ENCODE assay signal across 15 cellular contexts in the genomic region with DNA sequence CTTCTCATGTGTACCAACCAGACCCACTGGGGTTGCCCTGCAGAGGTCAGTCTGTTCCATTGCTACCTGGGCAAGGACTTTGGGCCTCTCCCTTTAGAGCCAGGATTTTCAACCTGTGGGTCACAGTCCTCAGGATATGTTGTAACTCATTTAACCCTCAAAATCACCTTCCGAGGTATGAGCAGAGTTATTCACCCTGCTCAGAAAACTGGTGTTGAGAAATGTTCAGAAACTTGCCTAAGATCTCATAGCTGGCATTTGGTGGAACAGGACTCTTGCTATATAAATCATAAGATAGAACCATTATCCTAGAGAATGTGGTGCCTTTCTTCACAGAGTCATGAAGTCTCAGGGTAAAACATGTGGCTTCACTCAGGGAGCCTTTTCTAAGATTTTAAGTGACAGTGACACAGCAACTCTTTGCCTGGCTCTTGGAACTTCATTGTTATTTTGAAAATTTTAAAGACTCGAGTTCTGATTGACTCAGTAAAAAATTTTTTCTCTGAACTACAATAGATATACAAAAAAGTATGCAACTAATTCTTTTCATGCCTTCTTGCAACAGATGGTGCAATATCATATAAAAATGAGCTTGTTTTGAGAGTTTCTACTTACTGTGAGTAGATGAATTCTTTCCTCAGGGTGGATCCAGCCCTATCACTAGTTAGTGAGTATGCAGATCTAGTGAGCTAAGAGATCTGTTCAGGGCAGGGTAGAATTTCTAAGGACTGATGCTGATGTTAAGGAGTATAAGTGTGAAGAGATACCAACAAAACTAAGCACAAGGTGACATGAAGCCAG. TPM values are rescaled to one million over a fixed set of nuclear protein-coding genes. Genes with fewer than 3 reads are reported as not detected.
A peak's percentile ranks its signal among the peaks of the same experiment; 100 is the strongest.
DNase-seq lines count a peak whose midpoint lies in the region; ATAC-seq and TF ChIP-seq lines count a peak whose summit lies in the region.
"Had no signal": no experiment of that assay in that cellular context is flagged by ENCODE, and none has a peak within 500 bp of the region (broad histone marks: within the 10 kb centered on the region; RNA-seq: fewer than 3 reads in every experiment).

No MANE protein-coding gene starts in this region.

- intact Hi-C loops in left ventricle myocardium superior (cut with micrococcal nuclease): no loop called here
- intact Hi-C loops in vagina (cut with DNase I): no loop called here

- H3K9me3 ChIP-seq in right atrium auricular region (no peaks in the 10 kb centered on the region), liver (ENCODE audit: control insufficient read depth in 4 of 4, low read length in 3 of 4) (no peaks in the 10 kb centered on the region), vagina (no peaks in the 10 kb centered on the region)
- H3K9me3 ChIP-seq: ovary, thyroid gland had no signal

- TF ChIP-seq POLR2A in vagina (IDR thresholded peaks at IDR 0.05): no peak

- no peak overlapping the region for H3K9ac ChIP-seq in liver (ENCODE audit: low read depth in 1 of 2, low read length in 2 of 2)

- TF ChIP-seq RAD21 in liver (IDR thresholded peaks at IDR 0.05): peak; percentile 73 to 75

- peak; percentile 51 for ATAC-seq in left ventricle myocardium superior
- no peak for ATAC-seq in HG03135 (IDR thresholded peaks at IDR 0.05; ENCODE audit: unreplicated experiment)
- no peak for ATAC-seq in HG02642 (IDR thresholded peaks at IDR 0.05; ENCODE audit: poor library complexity, unreplicated experiment)

- TF ChIP-seq CTCF in right atrium auricular region (IDR thresholded peaks at IDR 0.05): no peak
- TF ChIP-seq CTCF in liver (IDR thresholded peaks at IDR 0.05; ENCODE audit: low read depth, low read length, missing input control): no peak
- no peak for TF ChIP-seq CTCF in vagina (IDR thresholded peaks at IDR 0.05)

- H3K27me3 ChIP-seq in right atrium auricular region (no peaks in the 10 kb centered on the region), liver (ENCODE audit: control insufficient read depth in 4 of 4, insufficient read depth in 4 of 4, low read length in 3 of 4) (no peaks in the 10 kb centered on the region), vagina (no peaks in the 10 kb centered on the region)
- H3K27me3 ChIP-seq: dorsolateral prefrontal cortex, ovary, thyroid gland had no signal

- no peak overlapping the region for H3K27ac ChIP-seq in right atrium auricular region
- peak overlapping the region; percentile 66 to 70 for H3K27ac ChIP-seq in liver (ENCODE audit: low read depth in 1 of 2, low read length in 2 of 2)
- H3K27ac ChIP-seq in vagina: peak overlapping the region; percentile 49
- H3K27ac ChIP-seq: dorsolateral prefrontal cortex, ovary, thyroid gland, WERI-Rb-1 had no signal

- WGBS in liver: 59% methylated on average over 2 of the region's 2 CpGs

- peaks cover 11% of the 10 kb centered on the region for H3K36me3 ChIP-seq in right atrium auricular region
- H3K36me3 ChIP-seq in liver (ENCODE audit: control insufficient read depth in 4 of 4, insufficient read depth in 3 of 4, low read depth in 1 of 4, low read length in 3 of 4): peaks cover 0 to 3% (median under 1%) of the 10 kb centered on the region in 4 donors
- peaks cover 0 to 14% of the 10 kb centered on the region in 2 donors for H3K36me3 ChIP-seq in vagina
- H3K36me3 ChIP-seq: ovary, WERI-Rb-1 had no signal

- H3K4me3 ChIP-seq in right atrium auricular region (no peak overlapping the region), liver (ENCODE audit: low read depth in 1 of 3, low read length in 3 of 3) (no peak overlapping the region), vagina (no peak overlapping the region)
- H3K4me3 ChIP-seq: dorsolateral prefrontal cortex, ovary, thyroid gland had no signal

- peaks cover 0 to 19% of the 10 kb centered on the region in 2 donors for H3K4me1 ChIP-seq in right atrium auricular region
- peaks cover 0 to 6% (median 5%) of the 10 kb centered on the region in 4 donors for H3K4me1 ChIP-seq in liver (ENCODE audit: control insufficient read depth in 4 of 4, insufficient read depth in 4 of 4, low read length in 3 of 4)
- peaks cover 24% of the 10 kb centered on the region for H3K4me1 ChIP-seq in vagina
- H3K4me1 ChIP-seq: thyroid gland had no signal

- DNase-seq in left ventricle myocardium superior: no peak
- DNase-seq in right atrium auricular region (ENCODE audit: low spot score): no peak
- DNase-seq in dedifferentiated amniotic fluid mesenchymal stem cell (ENCODE audit: extremely low spot score): peak; percentile 84
- DNase-seq in vagina (ENCODE audit: extremely low spot score in 2 of 2): no peak
- DNase-seq in globus pallidus (ENCODE audit: low spot score): no peak
- DNase-seq: ACHN; activated naive CD8-positive, alpha-beta T cell treated with anti-CD3 and anti-CD28 coated beads for 36 hours; DMS 273 treated with DMSO at 0.1 percent for 48 hours; dorsolateral prefrontal cortex; ovary; thyroid gland; WERI-Rb-1 had no signal

TF ChIP-seq in liver, 16 proteins besides CTCF, POLR2A, EP300 and RAD21:
- peak; percentile 51 for TF ChIP-seq FOXA2 (IDR thresholded peaks at IDR 0.05)
- no peak for TF ChIP-seq TAF1 (conservative IDR thresholded peaks at IDR 0.05)
- TF ChIP-seq YY1 (IDR thresholded peaks at IDR 0.05): peak; percentile 80
- TF ChIP-seq, protein P1, sequence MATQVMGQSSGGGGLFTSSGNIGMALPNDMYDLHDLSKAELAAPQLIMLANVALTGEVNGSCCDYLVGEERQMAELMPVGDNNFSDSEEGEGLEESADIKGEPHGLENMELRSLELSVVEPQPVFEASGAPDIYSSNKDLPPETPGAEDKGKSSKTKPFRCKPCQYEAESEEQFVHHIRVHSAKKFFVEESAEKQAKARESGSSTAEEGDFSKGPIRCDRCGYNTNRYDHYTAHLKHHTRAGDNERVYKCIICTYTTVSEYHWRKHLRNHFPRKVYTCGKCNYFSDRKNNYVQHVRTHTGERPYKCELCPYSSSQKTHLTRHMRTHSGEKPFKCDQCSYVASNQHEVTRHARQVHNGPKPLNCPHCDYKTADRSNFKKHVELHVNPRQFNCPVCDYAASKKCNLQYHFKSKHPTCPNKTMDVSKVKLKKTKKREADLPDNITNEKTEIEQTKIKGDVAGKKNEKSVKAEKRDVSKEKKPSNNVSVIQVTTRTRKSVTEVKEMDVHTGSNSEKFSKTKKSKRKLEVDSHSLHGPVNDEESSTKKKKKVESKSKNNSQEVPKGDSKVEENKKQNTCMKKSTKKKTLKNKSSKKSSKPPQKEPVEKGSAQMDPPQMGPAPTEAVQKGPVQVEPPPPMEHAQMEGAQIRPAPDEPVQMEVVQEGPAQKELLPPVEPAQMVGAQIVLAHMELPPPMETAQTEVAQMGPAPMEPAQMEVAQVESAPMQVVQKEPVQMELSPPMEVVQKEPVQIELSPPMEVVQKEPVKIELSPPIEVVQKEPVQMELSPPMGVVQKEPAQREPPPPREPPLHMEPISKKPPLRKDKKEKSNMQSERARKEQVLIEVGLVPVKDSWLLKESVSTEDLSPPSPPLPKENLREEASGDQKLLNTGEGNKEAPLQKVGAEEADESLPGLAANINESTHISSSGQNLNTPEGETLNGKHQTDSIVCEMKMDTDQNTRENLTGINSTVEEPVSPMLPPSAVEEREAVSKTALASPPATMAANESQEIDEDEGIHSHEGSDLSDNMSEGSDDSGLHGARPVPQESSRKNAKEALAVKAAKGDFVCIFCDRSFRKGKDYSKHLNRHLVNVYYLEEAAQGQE (IDR thresholded peaks at IDR 0.05): peak; percentile 86
- TF ChIP-seq, protein P2, sequence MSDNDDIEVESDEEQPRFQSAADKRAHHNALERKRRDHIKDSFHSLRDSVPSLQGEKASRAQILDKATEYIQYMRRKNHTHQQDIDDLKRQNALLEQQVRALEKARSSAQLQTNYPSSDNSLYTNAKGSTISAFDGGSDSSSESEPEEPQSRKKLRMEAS (IDR thresholded peaks at IDR 0.05): peak; percentile 90
- peak in 1 of 2 donors; percentile 78 for TF ChIP-seq EGR1 (IDR thresholded peaks at IDR 0.05; ENCODE audit: low read depth in 2 of 2)
- peak; percentile 85 for TF ChIP-seq FOXA1 (IDR thresholded peaks at IDR 0.05)
- TF ChIP-seq, protein P3, sequence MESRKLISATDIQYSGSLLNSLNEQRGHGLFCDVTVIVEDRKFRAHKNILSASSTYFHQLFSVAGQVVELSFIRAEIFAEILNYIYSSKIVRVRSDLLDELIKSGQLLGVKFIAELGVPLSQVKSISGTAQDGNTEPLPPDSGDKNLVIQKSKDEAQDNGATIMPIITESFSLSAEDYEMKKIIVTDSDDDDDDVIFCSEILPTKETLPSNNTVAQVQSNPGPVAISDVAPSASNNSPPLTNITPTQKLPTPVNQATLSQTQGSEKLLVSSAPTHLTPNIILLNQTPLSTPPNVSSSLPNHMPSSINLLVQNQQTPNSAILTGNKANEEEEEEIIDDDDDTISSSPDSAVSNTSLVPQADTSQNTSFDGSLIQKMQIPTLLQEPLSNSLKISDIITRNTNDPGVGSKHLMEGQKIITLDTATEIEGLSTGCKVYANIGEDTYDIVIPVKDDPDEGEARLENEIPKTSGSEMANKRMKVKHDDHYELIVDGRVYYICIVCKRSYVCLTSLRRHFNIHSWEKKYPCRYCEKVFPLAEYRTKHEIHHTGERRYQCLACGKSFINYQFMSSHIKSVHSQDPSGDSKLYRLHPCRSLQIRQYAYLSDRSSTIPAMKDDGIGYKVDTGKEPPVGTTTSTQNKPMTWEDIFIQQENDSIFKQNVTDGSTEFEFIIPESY (IDR thresholded peaks at IDR 0.05): peak; percentile 86
- peak; percentile 100 for TF ChIP-seq HNF4A (conservative IDR thresholded peaks at IDR 0.05)
- TF ChIP-seq JUND (IDR thresholded peaks at IDR 0.05): peak; percentile 92 to 93
- peak in 1 of 2 donors; percentile 72 for TF ChIP-seq GABPA (IDR thresholded peaks at IDR 0.05 in 1 of 2, conservative IDR thresholded peaks at IDR 0.05 in 1 of 2)
- peak; percentile 96 to 99 for TF ChIP-seq RXRA (IDR thresholded peaks at IDR 0.05)
- TF ChIP-seq NR2F2 (IDR thresholded peaks at IDR 0.05): peak; percentile 96
- TF ChIP-seq, protein P4, sequence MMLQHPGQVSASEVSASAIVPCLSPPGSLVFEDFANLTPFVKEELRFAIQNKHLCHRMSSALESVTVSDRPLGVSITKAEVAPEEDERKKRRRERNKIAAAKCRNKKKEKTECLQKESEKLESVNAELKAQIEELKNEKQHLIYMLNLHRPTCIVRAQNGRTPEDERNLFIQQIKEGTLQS (IDR thresholded peaks at IDR 0.05): peak; percentile 80
- peak; percentile 93 for TF ChIP-seq SP1 (IDR thresholded peaks at IDR 0.05)
- peak; percentile 100 for TF ChIP-seq HNF4G (IDR thresholded peaks at IDR 0.05)

RNA-seq across cellular contexts. Expression of a gene that starts 29.5 kb away (rescaled TPM):
- total RNA-seq in left ventricle myocardium superior (523 TPM), right atrium auricular region (100 to 1,000 TPM; 439 to 631 TPM), liver (100 to 1,000 TPM in 1 of 2 donors, 10 to 100 TPM in 1; 89.1 to 126 TPM), vagina (309 TPM)
- 10 to 100 TPM; 43.3 to 72.9 TPM for polyA plus RNA-seq in liver

Comparison
In these comparisons a context has a peak if more than half of its experiments do, and no peak if none do; other contexts are left out.
1. H3K27ac ChIP-seq: peak in liver (2 of 2) and vagina (single experiment); none in right atrium auricular region (0 of 2).